9 cellular contexts compared by ENCODE assay signal in genomic region chr2:179340678-179341077, GRCh38.
A peak's percentile ranks its signal among the peaks of the same experiment; 100 is the strongest.
DNase-seq lines count a peak whose midpoint lies in the region; ATAC-seq and TF ChIP-seq lines count a peak whose summit lies in the region.
"Had no signal": no experiment of that assay in that cellular context is flagged by ENCODE, and none has a peak within 500 bp of the region (broad histone marks: within the 10 kb centered on the region; RNA-seq: fewer than 3 reads in every experiment).

No MANE protein-coding gene starts in this region.

- H3K79me1 ChIP-seq in mesendoderm (ENCODE audit: low read length) = no peaks in the 10 kb centered on the region
- H3K79me1 ChIP-seq in neuronal stem cell (ENCODE audit: low read depth, low read length) = no peaks in the 10 kb centered on the region

- H3K4me1 ChIP-seq in mesendoderm (ENCODE audit: control insufficient read depth, low read depth, low read length) = peaks cover 3% of the 10 kb centered on the region
- peaks cover 9 to 12% of the 10 kb centered on the region in 2 donors for H3K4me1 ChIP-seq in neuronal stem cell (ENCODE audit: control insufficient read depth in 2 of 2, insufficient read depth in 1 of 2, low read depth in 1 of 2, low read length in 2 of 2)

- H4K91ac ChIP-seq in neuronal stem cell (ENCODE audit: low read depth, low read length, poor library complexity) = no peak overlapping the region

- no peak overlapping the region for H3K56ac ChIP-seq in mesendoderm (ENCODE audit: low read length)

- H2BK12ac ChIP-seq in neuronal stem cell (ENCODE audit: low read length) = no peak overlapping the region

- H3K4me2 ChIP-seq in mesendoderm (ENCODE audit: low read length) = no peak overlapping the region
- H3K4me2 ChIP-seq in neuronal stem cell (ENCODE audit: insufficient read depth, low read length, poor library complexity, severe bottlenecking) = no peak overlapping the region

- no peak for ATAC-seq in GM18498 (IDR thresholded peaks at IDR 0.05; ENCODE audit: unreplicated experiment)
- no peak for ATAC-seq in GM21723 (IDR thresholded peaks at IDR 0.05; ENCODE audit: unreplicated experiment)

- H2AK5ac ChIP-seq in mesendoderm (ENCODE audit: low read length) (no peak overlapping the region), neuronal stem cell (ENCODE audit: low read depth, low read length) (no peak overlapping the region)

- no peak overlapping the region for H3K4ac ChIP-seq in mesendoderm (ENCODE audit: low read depth, low read length)
- no peak overlapping the region for H3K4ac ChIP-seq in neuronal stem cell (ENCODE audit: low read length)

- peak; percentile 46 for TF ChIP-seq CTCF in cardiac fibroblast (IDR thresholded peaks at IDR 0.05; ENCODE audit: low read depth, low read length)

- no peak overlapping the region for H3K14ac ChIP-seq in neuronal stem cell (ENCODE audit: low read length)

- H3K9ac ChIP-seq in mesendoderm (ENCODE audit: low read length) (no peak overlapping the region), neuronal stem cell (ENCODE audit: low read depth, low read length, poor library complexity) (no peak overlapping the region)

- no peaks in the 10 kb centered on the region for H3K79me2 ChIP-seq in mesendoderm (ENCODE audit: control insufficient read depth, insufficient read depth, low read length)

- no peaks in the 10 kb centered on the region for H3K36me3 ChIP-seq in mesendoderm (ENCODE audit: control insufficient read depth, insufficient read depth, low read length)
- no peaks in the 10 kb centered on the region for H3K36me3 ChIP-seq in neuronal stem cell (replicated peaks in 1 of 2; ENCODE audit: control insufficient read depth in 2 of 2, insufficient read depth in 2 of 2, low read length in 2 of 2)
- H3K36me3 ChIP-seq: HAP-1 had no signal

- H4K8ac ChIP-seq in mesendoderm (ENCODE audit: low read depth, low read length) = no peak overlapping the region
- no peak overlapping the region for H4K8ac ChIP-seq in neuronal stem cell (ENCODE audit: low read depth, low read length)

- no peaks in the 10 kb centered on the region for H3K27me3 ChIP-seq in mesendoderm (ENCODE audit: insufficient read depth, low read length, poor library complexity)
- no peaks in the 10 kb centered on the region for H3K27me3 ChIP-seq in neuronal stem cell (ENCODE audit: control insufficient read depth in 3 of 3, insufficient read depth in 3 of 3, low read depth in 1 of 3, low read length in 3 of 3)

- H3K9me3 ChIP-seq in neuronal stem cell (replicated peaks in 1 of 2; ENCODE audit: control insufficient read depth in 2 of 2, insufficient read depth in 1 of 2, low read depth in 1 of 2, low read length in 2 of 2) = no peaks in the 10 kb centered on the region
- H3K9me3 ChIP-seq: HAP-1 had no signal

- no peak overlapping the region for H4K5ac ChIP-seq in mesendoderm (ENCODE audit: low read length)

- peak; percentile 32 for DNase-seq in ELR (ENCODE audit: low read depth)
- DNase-seq in NCI-H1694 treated with DMSO at 0.1 percent for 48 hours (lab: John Stamatoyannopoulos, UW) = peak; percentile 14
- peak; percentile 77 for DNase-seq in cardiac fibroblast (ENCODE audit: low read depth in 2 of 2)
- peak; percentile 44 for DNase-seq in mesendoderm
- DNase-seq in neuronal stem cell (ENCODE audit: low spot score) = no peak
- DNase-seq in stimulated activated CD4-positive, alpha-beta T cell treated with anti-CD3 and anti-CD28 coated beads, Interleukin-4, amount 100 ng/mL, for 24 hours = no peak

- H3K4me3 ChIP-seq in cardiac fibroblast (replicated peaks in 1 of 2; ENCODE audit: low read depth in 2 of 2, low read length in 2 of 2) = no peak overlapping the region
- no peak overlapping the region for H3K4me3 ChIP-seq in mesendoderm (ENCODE audit: low read length)
- H3K4me3 ChIP-seq in neuronal stem cell (ENCODE audit: low read length in 2 of 2) = no peak overlapping the region
- H3K4me3 ChIP-seq: HAP-1 had no signal

- no peak overlapping the region for H2BK120ac ChIP-seq in mesendoderm (ENCODE audit: low read depth, low read length)
- no peak overlapping the region for H2BK120ac ChIP-seq in neuronal stem cell (ENCODE audit: low read depth, low read length)

- H2BK15ac ChIP-seq in mesendoderm (replicated peaks; ENCODE audit: low read depth) (no peak overlapping the region), neuronal stem cell (ENCODE audit: low read length) (no peak overlapping the region)

- WGBS in mesendoderm (ENCODE audit: extremely low coverage, insufficient coverage, low lambda C conversion rate) = 100% methylated on average over 1 of the region's 4 CpGs
- whole genome bisulfite sequencing in neuronal stem cell (ENCODE audit: extremely low coverage in 2 of 2, insufficient read length in 2 of 2, insufficient replicate concordance in 1 of 2), 2 donors = 100% methylated on average over 1 of the region's 4 CpGs

- H2AFZ ChIP-seq in neuronal stem cell (ENCODE audit: low read length) = no peak overlapping the region

- H3K23ac ChIP-seq in mesendoderm (ENCODE audit: low read length) (no peak overlapping the region), neuronal stem cell (ENCODE audit: low read depth, low read length, poor library complexity) (no peak overlapping the region)

- H2BK5ac ChIP-seq in mesendoderm (ENCODE audit: low read length) (no peak overlapping the region), neuronal stem cell (ENCODE audit: low read length) (no peak overlapping the region)

- H3K27ac ChIP-seq in mesendoderm (ENCODE audit: low read depth, low read length) (no peak overlapping the region), neuronal stem cell (replicated peaks; ENCODE audit: low read length) (no peak overlapping the region)

- H3K18ac ChIP-seq in mesendoderm (ENCODE audit: low read length) (no peak overlapping the region), neuronal stem cell (ENCODE audit: low read length) (no peak overlapping the region)

Comparison
In these comparisons a context has a peak if more than half of its experiments do, and no peak if none do; other contexts are left out.
1. DNase-seq: peak in ELR (single experiment), NCI-H1694 treated with DMSO at 0.1 percent for 48 hours (single experiment), cardiac fibroblast (2 of 2) and mesendoderm (single experiment); none in neuronal stem cell (single experiment) and stimulated activated CD4-positive, alpha-beta T cell treated with anti-CD3 and anti-CD28 coated beads, Interleukin-4, amount 100 ng/mL, for 24 hours (single experiment).